Comparison of ENCODE assay signal across 9 cellular contexts in the genomic region with DNA sequence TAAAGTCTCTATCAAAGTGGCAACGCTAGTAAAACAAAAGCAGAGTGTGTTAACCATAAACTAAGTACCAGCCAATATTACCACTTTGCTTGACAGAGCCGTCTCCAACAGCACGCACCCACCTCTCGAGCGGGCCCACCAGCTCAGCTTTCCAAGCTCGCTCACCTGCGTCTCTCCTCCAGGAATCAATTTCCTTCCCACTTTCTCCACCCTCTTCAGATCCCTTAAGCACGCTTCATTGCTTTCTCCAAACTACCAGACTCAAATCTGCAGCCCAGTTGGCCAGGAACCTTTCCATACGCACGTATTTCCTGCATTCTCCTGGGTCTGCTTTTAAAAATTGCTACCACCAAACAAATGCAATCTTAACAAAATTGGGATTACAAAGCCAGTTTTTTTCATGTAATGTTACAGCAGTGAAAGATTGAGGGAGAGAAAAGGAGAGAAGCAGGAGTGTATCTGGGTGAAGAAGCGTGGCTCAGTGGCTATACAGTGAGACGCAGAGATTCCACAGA. TPM values are rescaled to one million over a fixed set of nuclear protein-coding genes. Genes with fewer than 3 reads are reported as not detected.
DNase-seq lines count a peak whose midpoint lies in the region; ATAC-seq and TF ChIP-seq lines count a peak whose summit lies in the region.
"Had no signal": no experiment of that assay in that cellular context is flagged by ENCODE, and none has a peak within 500 bp of the region (broad histone marks: within the 10 kb centered on the region; RNA-seq: fewer than 3 reads in every experiment).

No MANE protein-coding gene starts in this region.

- no peaks in the 10 kb centered on the region for H3K36me3 ChIP-seq in BLaER1 treated with 17β-estradiol and CSF1 and Interleukin-3, amounts not matched to agents 10 nM and 100 nM
- H3K36me3 ChIP-seq in endocrine pancreas (ENCODE audit: control insufficient read depth, insufficient read depth, low read length) (no peaks in the 10 kb centered on the region), neuronal stem cell (replicated peaks in 1 of 2; ENCODE audit: control insufficient read depth in 2 of 2, insufficient read depth in 2 of 2, low read length in 2 of 2) (no peaks in the 10 kb centered on the region), thyroid gland (no peaks in the 10 kb centered on the region)

- no peaks in the 10 kb centered on the region for H3K79me1 ChIP-seq in neuronal stem cell (ENCODE audit: low read depth, low read length)

- peak overlapping the region in 4 of 10 experiments; percentile 59 to 79 (median 72); a peak in 5 of 20 replicates for H3K4me3 ChIP-seq in BLaER1 treated with 17β-estradiol and CSF1 and Interleukin-3, amounts not matched to agents 10 nM and 100 nM
- H3K4me3 ChIP-seq in endocrine pancreas (ENCODE audit: control insufficient read depth, insufficient read depth, low read length) (peak overlapping the region; percentile 61), neuronal stem cell (ENCODE audit: low read length in 2 of 2) (peak overlapping the region; percentile 76 to 85), thyroid gland (replicated peaks in 1 of 3) (peak overlapping the region in 1 of 3 donors; percentile 45)

- H3K9me3 ChIP-seq in BLaER1 treated with 17β-estradiol and CSF1 and Interleukin-3, amounts not matched to agents 10 nM and 100 nM (replicated peaks in 1 of 11) = no peaks in the 10 kb centered on the region
- no peaks in the 10 kb centered on the region for H3K9me3 ChIP-seq in endocrine pancreas (ENCODE audit: control insufficient read depth, low read length)
- H3K9me3 ChIP-seq in neuronal stem cell (replicated peaks in 1 of 2; ENCODE audit: control insufficient read depth in 2 of 2, insufficient read depth in 1 of 2, low read depth in 1 of 2, low read length in 2 of 2) = no peaks in the 10 kb centered on the region
- no peaks in the 10 kb centered on the region for H3K9me3 ChIP-seq in thyroid gland
- H3K9me3 ChIP-seq: body of pancreas had no signal

- no peak overlapping the region for H3K14ac ChIP-seq in neuronal stem cell (ENCODE audit: low read length)

- H2AFZ ChIP-seq in neuronal stem cell (ENCODE audit: low read length) = peak overlapping the region; percentile 99

- no peak overlapping the region for H3K9ac ChIP-seq in BLaER1 treated with 17β-estradiol and CSF1 and Interleukin-3, amounts not matched to agents 10 nM and 100 nM
- H3K9ac ChIP-seq in endocrine pancreas (ENCODE audit: control insufficient read depth, insufficient read depth, low read length) (peak overlapping the region; percentile 35), neuronal stem cell (ENCODE audit: low read depth, low read length, poor library complexity) (no peak overlapping the region)

- H2AK5ac ChIP-seq in neuronal stem cell (ENCODE audit: low read depth, low read length) = no peak overlapping the region

- H2BK5ac ChIP-seq in neuronal stem cell (ENCODE audit: low read length) = no peak overlapping the region

- H3K4me2 ChIP-seq in BLaER1 treated with 17β-estradiol and CSF1 and Interleukin-3, amounts not matched to agents 10 nM and 100 nM = peak overlapping the region; percentile 92 to 100 (median 98); a peak in 19 of 22 replicates
- H3K4me2 ChIP-seq in neuronal stem cell (ENCODE audit: insufficient read depth, low read length, poor library complexity, severe bottlenecking) = peak overlapping the region; percentile 99

- H3K4me1 ChIP-seq in BLaER1 treated with 17β-estradiol and CSF1 and Interleukin-3, amounts not matched to agents 10 nM and 100 nM = peaks cover 12 to 29% (median 24%) of the 10 kb centered on the region in 10 experiments
- H3K4me1 ChIP-seq in endocrine pancreas (ENCODE audit: control insufficient read depth, insufficient read depth, low read length) (peaks cover 23% of the 10 kb centered on the region), neuronal stem cell (ENCODE audit: control insufficient read depth in 2 of 2, insufficient read depth in 1 of 2, low read depth in 1 of 2, low read length in 2 of 2) (peaks cover 6 to 19% of the 10 kb centered on the region in 2 donors), thyroid gland (peaks cover 15 to 22% of the 10 kb centered on the region in 2 donors)

- H3K4ac ChIP-seq in neuronal stem cell (ENCODE audit: low read length) = no peak overlapping the region

- intact Hi-C loops in thyroid gland (cut with DNase I) (no loop called here), left colon (cut with DNase I, micrococcal nuclease) (no loop called here)

- H3K27me3 ChIP-seq in BLaER1 treated with 17β-estradiol and CSF1 and Interleukin-3, amounts not matched to agents 10 nM and 100 nM = peaks cover 27 to 34% (median 33%) of the 10 kb centered on the region in 11 experiments
- H3K27me3 ChIP-seq in endocrine pancreas (ENCODE audit: control insufficient read depth, insufficient read depth, low read length) (no peaks in the 10 kb centered on the region), neuronal stem cell (ENCODE audit: control insufficient read depth in 3 of 3, insufficient read depth in 3 of 3, low read depth in 1 of 3, low read length in 3 of 3) (peaks cover 0 to 2% (median 0%) of the 10 kb centered on the region in 3 experiments), thyroid gland (peaks cover 4% of the 10 kb centered on the region)

- TF ChIP-seq CTCF in thyroid gland (IDR thresholded peaks at IDR 0.05) = no peak

- no peak overlapping the region for H2BK12ac ChIP-seq in neuronal stem cell (ENCODE audit: low read length)

- no peak overlapping the region for H4K8ac ChIP-seq in neuronal stem cell (ENCODE audit: low read depth, low read length)

- no peak overlapping the region for H3K23ac ChIP-seq in neuronal stem cell (ENCODE audit: low read depth, low read length, poor library complexity)

- H3K18ac ChIP-seq in neuronal stem cell (ENCODE audit: low read length) = no peak overlapping the region

- H4K20me1 ChIP-seq in BLaER1 treated with 17β-estradiol and CSF1 and Interleukin-3, amounts not matched to agents 10 nM and 100 nM = peaks cover 0 to 8% (median 0%) of the 10 kb centered on the region in 11 experiments; a peak in 2 of 22 replicates

- DNase-seq in NCI-H187 treated with DMSO at 0.1 percent for 48 hours (lab: John Stamatoyannopoulos, UW) (peak; percentile 53), neuronal stem cell (ENCODE audit: low spot score) (no peak), thyroid gland (no peak), NCI-H1930 (lab: John Stamatoyannopoulos, UW) (no peak), left colon (no peak)

- no peak for ATAC-seq in left colon
- ATAC-seq in HG02970 (IDR thresholded peaks at IDR 0.05; ENCODE audit: low FRiP score, unreplicated experiment) = no peak

- WGBS in neuronal stem cell (ENCODE audit: extremely low coverage in 2 of 2, insufficient read length in 2 of 2, insufficient replicate concordance in 1 of 2), 2 donors = no CpG with 5 or more reads among the region's 12 CpGs
- WGBS in thyroid gland, 2 donors = 17 to 29% methylated on average over 12 of the region's 12 CpGs

- H2BK120ac ChIP-seq in neuronal stem cell (ENCODE audit: low read depth, low read length) = no peak overlapping the region

- TF ChIP-seq POLR2A in thyroid gland (IDR thresholded peaks at IDR 0.05) = no peak

- H2BK15ac ChIP-seq in neuronal stem cell (ENCODE audit: low read length) = no peak overlapping the region

- H3K27ac ChIP-seq in BLaER1 treated with 17β-estradiol and CSF1 and Interleukin-3, amounts not matched to agents 10 nM and 100 nM = no peak overlapping the region
- H3K27ac ChIP-seq in neuronal stem cell (replicated peaks; ENCODE audit: low read length) (no peak overlapping the region), thyroid gland (no peak overlapping the region)

- no peak overlapping the region for H4K91ac ChIP-seq in neuronal stem cell (ENCODE audit: low read depth, low read length, poor library complexity)

RNA-seq across cellular contexts. Expression of a gene that starts 1.5 kb away (rescaled TPM):
- 0.93 TPM for polyA plus RNA-seq in neuronal stem cell (2013, experiment 1 of 2)
- 0.90 TPM for polyA plus RNA-seq in neuronal stem cell (2013, experiment 2 of 2)
- total RNA-seq in thyroid gland (1 to 10 TPM in 1 of 4 donors, under 1 TPM in 3; 0.13 to 1.8 (median 0.31) TPM), left colon (under 1 TPM; 0.09 to 0.87 TPM)
